ENCODE assay signal across 8 cellular contexts in the genomic region with DNA sequence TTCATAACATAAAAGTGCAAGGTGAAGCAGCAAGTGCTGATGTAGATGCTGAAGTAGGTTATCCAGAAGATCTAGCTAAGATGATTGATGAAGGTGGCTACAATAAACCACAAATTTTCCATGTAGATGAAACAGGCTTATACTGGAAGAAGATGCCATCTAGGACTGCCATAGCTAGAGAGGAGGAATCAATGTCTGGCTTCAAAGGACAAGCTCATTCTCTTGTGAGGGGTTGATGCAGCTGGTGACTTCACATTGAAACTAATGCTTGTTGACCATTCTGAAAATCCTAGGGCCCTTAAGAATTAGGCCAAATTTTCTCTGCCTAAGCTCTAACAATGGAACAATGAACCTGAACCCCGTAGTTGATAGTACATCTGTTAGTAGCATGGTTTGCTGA. TPM values are rescaled to one million over a fixed set of nuclear protein-coding genes. Genes with fewer than 3 reads are reported as not detected.
"Had no signal": no experiment of that assay in that cellular context is flagged by ENCODE, and none has a peak within 500 bp of the region (broad histone marks: within the 10 kb centered on the region; RNA-seq: fewer than 3 reads in every experiment).

No MANE protein-coding gene starts in this region.

- H3K4me3 ChIP-seq: HAP-1 had no signal

- H3K4me1 Mint-ChIP-seq: IgD-negative memory B cell had no signal

- H3K4me1 ChIP-seq: HAP-1 had no signal

- H3K27ac Mint-ChIP-seq: IgD-negative memory B cell had no signal

- ATAC-seq: HCT116, HepG2 had no signal

- H3K9me3 Mint-ChIP-seq: IgD-negative memory B cell had no signal

- H3K9me3 ChIP-seq: HAP-1 had no signal

- FAIRE-seq: H54, HepG2 had no signal

- H3K4me3 Mint-ChIP-seq: IgD-negative memory B cell had no signal

- H3K27me3 Mint-ChIP-seq: IgD-negative memory B cell had no signal

- DNase-seq: GOT3, KBM-7 had no signal

RNA-seq across cellular contexts. Expression of gene SPATA45, which starts 44.7 kb away (rescaled TPM):
- total RNA-seq: HT-29 had no signal

RNA-seq across cellular contexts. Expression of gene VASH2, which starts 58.2 kb away (rescaled TPM):
- polyA plus RNA-seq: IgD-negative memory B cell had no signal
